In genomic region chr5:127942246-127943060, GRCh38 we compare ENCODE assay signal across 10 cellular contexts.
DNase-seq lines count a peak whose midpoint lies in the region; ATAC-seq, FAIRE-seq and TF ChIP-seq lines count a peak whose summit lies in the region.
"Had no signal": no experiment of that assay in that cellular context is flagged by ENCODE, and none has a peak within 500 bp of the region (broad histone marks: within the 10 kb centered on the region; RNA-seq: fewer than 3 reads in every experiment).

No MANE protein-coding gene starts in this region.

- no peaks in the 10 kb centered on the region for H3K27me3 ChIP-seq in colonic mucosa
- H3K27me3 ChIP-seq: neutrophil had no signal

- H3K4me3 ChIP-seq in colonic mucosa: no peak overlapping the region

- peak overlapping the region; percentile 87 for H3K27ac Mint-ChIP-seq in osteocyte (ENCODE audit: unreplicated experiment)

- ATAC-seq in HG03108 (IDR thresholded peaks at IDR 0.05; ENCODE audit: unreplicated experiment): no peak

- peak; percentile 47 for DNase-seq in NCI-H1092 treated with DMSO at 0.1 percent for 48 hours (lab: John Stamatoyannopoulos, UW)
- DNase-seq in NCI-H1092 (lab: John Stamatoyannopoulos, UW): no peak
- peak; percentile 38 for DNase-seq in NCI-H1436 (lab: John Stamatoyannopoulos, UW)
- no peak for DNase-seq in colonic mucosa
- no peak for DNase-seq in osteocyte (ENCODE audit: extremely low spot score, unreplicated experiment)
- no peak for DNase-seq in frontal cortex (ENCODE audit: low spot score in 2 of 2)
- DNase-seq in NCI-H226: no peak

- no peaks in the 10 kb centered on the region for H3K27me3 Mint-ChIP-seq in osteocyte (ENCODE audit: unreplicated experiment)

- no peaks in the 10 kb centered on the region for H3K36me3 ChIP-seq in colonic mucosa
- H3K36me3 ChIP-seq: neutrophil had no signal

- peaks cover 4% of the 10 kb centered on the region for H3K4me1 ChIP-seq in colonic mucosa

- no peak overlapping the region for H3K9ac ChIP-seq in colonic mucosa (ENCODE audit: low read depth in 2 of 2, low read length in 2 of 2)

- intact Hi-C loops in colonic mucosa (cut with DNase I): no loop called here

- no peak for TF ChIP-seq CTCF in colonic mucosa (IDR thresholded peaks at IDR 0.05)
- no peak for TF ChIP-seq CTCF in osteocyte (IDR thresholded peaks at IDR 0.05)

- no peak for FAIRE-seq in frontal cortex (lab: Jason Lieb, UNC)
- FAIRE-seq: A204.1 had no signal

- peak overlapping the region; percentile 11 for H3K4me3 Mint-ChIP-seq in osteocyte (ENCODE audit: unreplicated experiment)

- peaks cover 29% of the 10 kb centered on the region for H3K4me1 Mint-ChIP-seq in osteocyte (ENCODE audit: unreplicated experiment)

- H3K9me3 Mint-ChIP-seq in osteocyte (ENCODE audit: unreplicated experiment): no peaks in the 10 kb centered on the region

- no peaks in the 10 kb centered on the region for H3K9me3 ChIP-seq in colonic mucosa
- H3K9me3 ChIP-seq: neutrophil had no signal

- H3K27ac ChIP-seq in colonic mucosa: peak overlapping the region; percentile 56
- H3K27ac ChIP-seq: neutrophil had no signal

- no peaks in the 10 kb centered on the region for H3K36me3 Mint-ChIP-seq in osteocyte (ENCODE audit: unreplicated experiment)

Comparison
In these comparisons a context has a peak if more than half of its experiments do, and no peak if none do; other contexts are left out.
1. DNase-seq: peak in NCI-H1092 treated with DMSO at 0.1 percent for 48 hours (single experiment) and NCI-H1436 (single experiment); none in NCI-H1092 (single experiment), colonic mucosa (single experiment), osteocyte (single experiment), frontal cortex (0 of 2) and NCI-H226 (single experiment).